33 cellular contexts compared by ENCODE assay signal in genomic region chr1:49181033-49181432, GRCh38.
"Had no signal": no experiment of that assay in that cellular context is flagged by ENCODE, and none has a peak within 500 bp of the region (broad histone marks: within the 10 kb centered on the region; RNA-seq: fewer than 3 reads in every experiment).

No MANE protein-coding gene starts in this region.

- H3K4me1 ChIP-seq: adrenal gland, body of pancreas, breast epithelium had no signal

- H3K36me3 ChIP-seq: adrenal gland, brain microvascular endothelial cell, breast epithelium had no signal

- ATAC-seq: activated CD8-positive, alpha-beta T cell treated with anti-CD3 and anti-CD28 coated beads for 36 hours; activated naive CD4-positive, alpha-beta T cell treated with anti-CD3 and anti-CD28 coated beads, Interleukin-2, amount 50 U/mL, for 72 hours; activated T-cell treated with anti-CD3 and anti-CD28 coated beads, Interleukin-2, amount 50 U/mL, for 4 hours; activated T-cell treated with anti-CD3 and anti-CD28 coated beads, Interleukin-2, amount 50 U/mL, for 72 hours; activated T-helper 17 cell treated with anti-CD3 and anti-CD28 coated beads, Interleukin-2, amount 50 U/mL, for 72 hours; body of pancreas had no signal

- FAIRE-seq: astrocyte, TTC549 had no signal

- H3K27ac ChIP-seq: adrenal gland, body of pancreas, brain microvascular endothelial cell, breast epithelium, VCaP had no signal

- H3K9me3 ChIP-seq: adrenal gland, body of pancreas, breast epithelium had no signal

- H3K27me3 ChIP-seq: adrenal gland, body of pancreas, brain microvascular endothelial cell, breast epithelium had no signal

- DNase-seq: activated B cell treated with CpG ODN at 0.5 μM for 24 hours; activated CD4-positive, alpha-beta memory T cell treated with anti-CD3 and anti-CD28 coated beads for 36 hours; activated CD4-positive, alpha-beta T cell treated with anti-CD3 and anti-CD28 coated beads for 4 hours; activated CD4-positive, alpha-beta T cell treated with anti-CD3 and anti-CD28 coated beads, Interleukin-2, amount 10 ng/mL, durations not matched to agents 24 days and 14 days; activated CD4-positive, alpha-beta T cell treated with anti-CD3 and anti-CD28 coated beads, Interleukin-2, amount 50 U/mL, for 1 hour; activated CD4-positive, alpha-beta T cell treated with anti-CD3 and anti-CD28 coated beads, Interleukin-2, amount 50 U/mL, for 4 hours; activated CD4-positive, CD25-positive, alpha-beta regulatory T cell treated with anti-CD3 and anti-CD28 coated beads, Interleukin-2, amount 50 U/mL, for 72 hours; activated CD8-positive, alpha-beta memory T cell treated with anti-CD3 and anti-CD28 coated beads, Interleukin-2, amount 50 U/mL, for 4 hours; activated CD8-positive, alpha-beta T cell treated with anti-CD3 and anti-CD28 coated beads for 36 hours; activated effector memory CD4-positive, alpha-beta T cell treated with anti-CD3 and anti-CD28 coated beads, Interleukin-2, amount 50 U/mL, for 16 hours; activated gamma-delta T cell treated with Interleukin-2 at 50 U/mL for 16 hours; activated naive CD4-positive, alpha-beta T cell; activated naive CD4-positive, alpha-beta T cell treated with anti-CD3 and anti-CD28 coated beads for 36 hours; activated naive CD4-positive, alpha-beta T cell treated with anti-CD3 and anti-CD28 coated beads, Interleukin-2, amount 50 U/mL, for 16 hours; activated naive CD8-positive, alpha-beta T cell treated with anti-CD3 and anti-CD28 coated beads for 36 hours; activated T-cell treated with anti-CD3 and anti-CD28 coated beads for 4 hours; activated T-cell treated with anti-CD3 and anti-CD28 coated beads, Interleukin-2, amount 50 U/mL, for 1 hour; activated T-cell treated with anti-CD3 and anti-CD28 coated beads, Interleukin-2, amount 50 U/mL, for 4 hours; activated T-cell treated with anti-CD3 and anti-CD28 coated beads, Interleukin-2, amount 50 U/mL, for 72 hours; adrenal gland; amniotic stem cell; body of pancreas; brain microvascular endothelial cell; central memory CD4-positive, alpha-beta T cell; T-helper 1 cell; T-helper 2 cell; T-helper 9 cell had no signal

- H3K4me3 ChIP-seq: adrenal gland, body of pancreas, breast epithelium had no signal
